Comparison of ENCODE assay signal across 10 cellular contexts in genomic region chr2:38301340-38301968, GRCh38.
A peak's percentile ranks its signal among the peaks of the same experiment; 100 is the strongest.
DNase-seq lines count a peak whose midpoint lies in the region; ATAC-seq and TF ChIP-seq lines count a peak whose summit lies in the region.
"Had no signal": no experiment of that assay in that cellular context is flagged by ENCODE, and none has a peak within 500 bp of the region (broad histone marks: within the 10 kb centered on the region; RNA-seq: fewer than 3 reads in every experiment).

No MANE protein-coding gene starts in this region.

- DNase-seq in stimulated activated CD4-positive, alpha-beta T cell treated with anti-CD3 and anti-CD28 coated beads, Interleukin-15, amount 100 ng/mL, for 24 hours = peak; percentile 59
- no peak for DNase-seq in stimulated activated CD4-positive, alpha-beta T cell treated with anti-CD3 and anti-CD28 coated beads, Interleukin-4, amount 100 ng/mL, for 4 hours
- DNase-seq in choroid plexus epithelial cell (ENCODE audit: low read depth) = peak; percentile 17
- DNase-seq in upper lobe of right lung = no peak
- no peak for DNase-seq in NCI-H146 treated with DMSO at 0.1 percent for 48 hours (lab: John Stamatoyannopoulos, UW; ENCODE audit: unreplicated experiment)
- DNase-seq in SW480 (ENCODE audit: low spot score) = no peak
- DNase-seq in CD14-positive monocyte (ENCODE audit: low spot score) = no peak
- DNase-seq: glutamatergic neuron had no signal

- peaks cover 0 to 3% (median 0%) of the 10 kb centered on the region in 3 donors for H3K27me3 Mint-ChIP-seq in CD14-positive monocyte (ENCODE audit: low read depth in 3 of 3)

- ATAC-seq in HG03432 (IDR thresholded peaks at IDR 0.05; ENCODE audit: unreplicated experiment) (peak; percentile 72), upper lobe of right lung (peak; percentile 55)

- no peaks in the 10 kb centered on the region for H3K4me1 ChIP-seq in upper lobe of right lung

- peak overlapping the region in 2 of 7 donors; percentile 17 to 27 for H3K27ac Mint-ChIP-seq in CD14-positive monocyte

- no peaks in the 10 kb centered on the region for H3K9me3 ChIP-seq in upper lobe of right lung
- H3K9me3 ChIP-seq: upper lobe of left lung had no signal

- H3K36me3 ChIP-seq in upper lobe of right lung = peaks cover 53% of the 10 kb centered on the region

- no peaks in the 10 kb centered on the region for H3K27me3 ChIP-seq in upper lobe of right lung
- H3K27me3 ChIP-seq: upper lobe of left lung had no signal

- no peak for TF ChIP-seq CTCF in choroid plexus epithelial cell (conservative IDR thresholded peaks at IDR 0.05; ENCODE audit: low read depth, low read length)
- no peak for TF ChIP-seq CTCF in upper lobe of right lung (IDR thresholded peaks at IDR 0.05)
- no peak for TF ChIP-seq CTCF in CD14-positive monocyte (IDR thresholded peaks at IDR 0.05)

- H3K4me3 ChIP-seq in choroid plexus epithelial cell (ENCODE audit: low read depth, low read length) = no peak overlapping the region
- H3K4me3 ChIP-seq in upper lobe of right lung = no peak overlapping the region
- H3K4me3 ChIP-seq: upper lobe of left lung had no signal

- peaks cover 7% of the 10 kb centered on the region for H3K4me1 Mint-ChIP-seq in CD14-positive monocyte

- H3K27ac ChIP-seq in upper lobe of right lung = no peak overlapping the region
- H3K27ac ChIP-seq: upper lobe of left lung had no signal

- intact Hi-C loops in upper lobe of right lung (cut with DNase I) (no loop called here), CD14-positive monocyte (cut with micrococcal nuclease) (no loop called here)

- H3K9me3 Mint-ChIP-seq in CD14-positive monocyte = no peaks in the 10 kb centered on the region

- peaks cover 79 to 87% of the 10 kb centered on the region in 2 donors for H3K36me3 Mint-ChIP-seq in CD14-positive monocyte

- no peak overlapping the region for H3K4me3 Mint-ChIP-seq in CD14-positive monocyte

Comparison
In these comparisons a context has a peak if more than half of its experiments do, and no peak if none do; other contexts are left out.
1. DNase-seq: peak in stimulated activated CD4-positive, alpha-beta T cell treated with anti-CD3 and anti-CD28 coated beads, Interleukin-15, amount 100 ng/mL, for 24 hours (single experiment) and choroid plexus epithelial cell (single experiment); none in stimulated activated CD4-positive, alpha-beta T cell treated with anti-CD3 and anti-CD28 coated beads, Interleukin-4, amount 100 ng/mL, for 4 hours (0 of 2), upper lobe of right lung (single experiment), NCI-H146 treated with DMSO at 0.1 percent for 48 hours (single experiment), SW480 (single experiment) and CD14-positive monocyte (single experiment).